Comparison of ENCODE assay signal across 8 cellular contexts in the genomic region with DNA sequence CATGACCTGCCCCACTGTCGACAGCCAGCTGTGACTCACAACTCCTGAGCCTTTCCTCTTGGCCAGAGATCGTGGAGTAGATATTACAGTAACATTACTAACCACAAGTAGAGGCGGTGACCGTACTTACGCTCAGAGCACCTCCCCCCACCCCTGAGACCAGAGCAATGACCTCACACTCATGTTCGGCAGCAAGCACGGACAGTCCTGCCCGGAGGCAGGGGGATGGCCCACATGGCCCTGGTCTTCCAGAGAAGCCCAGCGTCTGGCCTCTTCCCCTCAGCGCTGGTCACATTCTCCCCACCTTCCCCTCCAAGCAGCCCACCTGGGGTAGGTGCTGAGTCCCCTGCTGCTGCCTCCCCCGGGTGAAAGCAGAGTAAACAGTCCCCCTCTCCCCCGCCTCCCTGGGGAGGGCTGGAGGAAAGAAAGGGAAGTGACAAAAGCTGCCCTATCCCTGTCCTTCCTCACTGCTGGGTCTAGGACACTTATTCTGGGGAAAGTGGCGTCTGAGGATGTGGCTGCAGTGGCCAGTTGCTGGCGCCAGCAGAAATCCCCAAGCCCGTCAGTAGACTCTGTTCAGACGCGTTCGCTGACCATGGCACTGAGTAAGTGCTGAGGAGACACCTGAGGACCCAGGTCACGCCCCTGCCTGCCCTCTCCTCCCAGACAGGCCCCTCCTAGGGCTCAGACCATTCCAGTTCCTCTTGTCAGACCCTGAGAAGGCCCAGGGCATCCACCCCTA.
DNase-seq lines count a peak whose midpoint lies in the region; ATAC-seq and TF ChIP-seq lines count a peak whose summit lies in the region.

No MANE protein-coding gene starts in this region.

- no peaks in the 10 kb centered on the region for H3K4me1 ChIP-seq in DND-41 (ENCODE audit: insufficient read depth, low read length)
- peaks cover 23% of the 10 kb centered on the region for H3K4me1 ChIP-seq in rectal smooth muscle tissue (ENCODE audit: control insufficient read depth, insufficient read depth, low read length)

- H3K27ac ChIP-seq in DND-41 (ENCODE audit: low read length) (no peak overlapping the region), rectal smooth muscle tissue (ENCODE audit: low read depth, low read length) (peak overlapping the region; percentile 49)

- no peaks in the 10 kb centered on the region for H3K36me3 Mint-ChIP-seq in HFFc6 (ENCODE audit: low read depth)

- DNase-seq in DND-41 (no peak), HFFc6 (peak; percentile 99), SK-N-DZ (ENCODE audit: low spot score) (peak; percentile 69), foreskin fibroblast (peak; percentile 99 to 100), cerebellar nuclear complex (lab: John Stamatoyannopoulos, UW) (no peak)
- DNase-seq in effector CD8-positive, alpha-beta T cell (lab: John Stamatoyannopoulos, UW), result no peak

- H3K27ac Mint-ChIP-seq in HFFc6, result peak overlapping the region; percentile 94

- peak overlapping the region; percentile 64 for H3K4me3 Mint-ChIP-seq in HFFc6

- no peaks in the 10 kb centered on the region for H3K9me3 Mint-ChIP-seq in HFFc6

- H3K4me3 ChIP-seq in DND-41 (ENCODE audit: low read depth in 1 of 2, low read length in 2 of 2) (no peak overlapping the region), foreskin fibroblast (ENCODE audit: low read depth in 1 of 2, low read length in 2 of 2) (no peak overlapping the region), rectal smooth muscle tissue (ENCODE audit: low read length) (no peak overlapping the region)

- no peaks in the 10 kb centered on the region for H3K27me3 ChIP-seq in DND-41 (ENCODE audit: insufficient read depth, low read length, poor library complexity)
- no peaks in the 10 kb centered on the region for H3K27me3 ChIP-seq in rectal smooth muscle tissue (ENCODE audit: control insufficient read depth, insufficient read depth, low read length)

- no peaks in the 10 kb centered on the region for H3K9me3 ChIP-seq in DND-41 (ENCODE audit: insufficient read depth, low read length, severe bottlenecking)

- no peaks in the 10 kb centered on the region; the same call in 1 of the 2 replicates for H3K27me3 Mint-ChIP-seq in HFFc6 (ENCODE audit: insufficient read depth)

- peaks cover 95% of the 10 kb centered on the region for H3K4me1 Mint-ChIP-seq in HFFc6 (ENCODE audit: low read depth)

- no peak overlapping the region for H2AFZ ChIP-seq in DND-41 (ENCODE audit: low read depth, low read length)

- no peak overlapping the region for H3K9ac ChIP-seq in DND-41 (ENCODE audit: low read depth, low read length)
- H3K9ac ChIP-seq in rectal smooth muscle tissue (ENCODE audit: low read length), result no peak overlapping the region

- no peaks in the 10 kb centered on the region for H3K79me2 ChIP-seq in DND-41 (ENCODE audit: insufficient read depth, low read length)

- TF ChIP-seq CTCF in DND-41 (IDR thresholded peaks at IDR 0.05; ENCODE audit: borderline replicate concordance, extremely low read depth, low read length, poor library complexity, severe bottlenecking) (no peak), HFFc6 (IDR thresholded peaks at IDR 0.05) (no peak), foreskin fibroblast (IDR thresholded peaks at IDR 0.05; ENCODE audit: low read depth, low read length) (no peak)

- H3K36me3 ChIP-seq in DND-41 (ENCODE audit: insufficient read depth, low read length) (no peaks in the 10 kb centered on the region), rectal smooth muscle tissue (ENCODE audit: control insufficient read depth, insufficient read depth, low read length) (no peaks in the 10 kb centered on the region)

- H4K20me1 ChIP-seq in DND-41 (ENCODE audit: insufficient read depth, low read length), result no peaks in the 10 kb centered on the region

- no peak overlapping the region for H3K4me2 ChIP-seq in DND-41 (ENCODE audit: insufficient read depth, low read length)

- 0 out of 3 replicates have a peak, but pooled peaks have one; percentile 33 for ATAC-seq in DND-41 (ENCODE audit: insufficient read depth, low read depth)
- ATAC-seq in HG03159 (IDR thresholded peaks at IDR 0.05; ENCODE audit: unreplicated experiment), result no peak

Comparison
In these comparisons a context has a peak if more than half of its experiments do, and no peak if none do; other contexts are left out.
1. DNase-seq: peak in HFFc6 (single experiment), SK-N-DZ (single experiment) and foreskin fibroblast (2 of 2); none in DND-41 (single experiment), cerebellar nuclear complex (0 of 2) and effector CD8-positive, alpha-beta T cell (single experiment).